Comparison of ENCODE assay signal across 8 cellular contexts in the genomic region with DNA sequence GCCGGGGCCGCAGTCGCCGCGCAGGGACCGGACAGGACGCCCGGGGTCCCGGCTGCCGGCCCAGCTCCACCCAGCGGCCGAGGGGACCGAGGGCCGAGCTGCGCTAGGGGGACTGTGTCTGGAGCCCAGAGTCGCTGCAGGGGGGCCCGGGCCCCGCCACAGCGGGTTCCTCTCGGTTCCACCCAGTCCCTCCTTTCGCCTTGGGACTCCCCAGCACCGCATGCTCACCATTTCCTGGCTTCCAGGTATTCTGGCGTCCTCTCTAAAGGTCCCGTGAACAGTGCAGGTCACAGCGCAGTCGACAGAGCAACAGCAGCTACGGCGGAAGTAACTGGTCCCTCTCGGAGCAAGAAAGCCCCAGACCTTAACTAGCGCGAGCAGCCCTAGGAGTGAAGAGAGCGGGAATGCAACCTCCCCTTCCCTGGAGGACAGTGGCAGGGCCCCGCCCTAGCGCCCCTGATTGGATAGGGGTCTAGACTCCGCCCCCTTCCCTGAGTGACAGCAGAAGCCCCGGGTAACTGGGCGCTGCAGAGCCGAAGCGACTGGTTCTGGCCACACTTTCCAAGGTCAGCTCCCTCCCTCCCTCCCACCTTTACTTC. TPM values are rescaled to one million over a fixed set of nuclear protein-coding genes. Genes with fewer than 3 reads are reported as not detected.
A peak's percentile ranks its signal among the peaks of the same experiment; 100 is the strongest.
DNase-seq lines count a peak whose midpoint lies in the region; ATAC-seq and TF ChIP-seq lines count a peak whose summit lies in the region.

A gene (minus strand): TSS at position 391 of the 599 bp plus-strand sequence. CDS start 160 bp downstream, at position 231.

- H3K36me3 ChIP-seq in neural progenitor cell, result no peaks in the 10 kb centered on the region
- H3K36me3 ChIP-seq in tibial artery, result no peaks in the 10 kb centered on the region

- peak; percentile 91 for DNase-seq in CMK (ENCODE audit: low read depth)
- peak; percentile 55 for DNase-seq in HS-27A (ENCODE audit: low read depth)
- peak; percentile 68 for DNase-seq in activated naive CD4-positive, alpha-beta T cell treated with anti-CD3 and anti-CD28 coated beads, Interleukin-2, amount 10 ng/mL, durations not matched to agents 7 days and 5 days
- peak; percentile 88 for DNase-seq in globus pallidus (ENCODE audit: low spot score)
- peak; percentile 99 for DNase-seq in neural progenitor cell (ENCODE audit: low spot score)
- DNase-seq in tibial artery, result peak; percentile 91 to 93

- peaks cover 19% of the 10 kb centered on the region for H3K27me3 ChIP-seq in neural progenitor cell
- H3K27me3 ChIP-seq in tibial artery, result no peaks in the 10 kb centered on the region

- intact Hi-C loops in tibial artery (cut with DNase I; ENCODE audit: low total_unique reads), result no loop called here

- H3K4me1 ChIP-seq in neural progenitor cell, result peaks cover 3% of the 10 kb centered on the region
- H3K4me1 ChIP-seq in tibial artery, result peaks cover 0 to 13% (median 8%) of the 10 kb centered on the region in 4 donors

- CTCF ChIA-PET in activated naive CD4-positive, alpha-beta T cell treated with anti-CD3 and anti-CD28 coated beads, Interleukin-2, amount 10 ng/mL, durations not matched to agents 7 days and 5 days (lab: Charles Lee), result interaction anchor here (1.0 kb wide), 1 partner anchor 129 kb away, joined by 3 read pairs; no protein-coding TSS in a partner anchor

- H3K4me3 ChIP-seq in neural progenitor cell (peak within 1 kb of the TSS; percentile 79), tibial artery (peak within 1 kb of the TSS; percentile 56 to 66)

- H3F3A ChIP-seq in neural progenitor cell (ENCODE audit: low read depth), result peaks cover 9% of the 10 kb centered on the region

- peaks cover 19% of the 10 kb centered on the region for H3K9me3 Mint-ChIP-seq in activated naive CD4-positive, alpha-beta T cell treated with anti-CD3 and anti-CD28 coated beads, Interleukin-2, amount 10 ng/mL, durations not matched to agents 7 days and 5 days
- peaks cover 33% of the 10 kb centered on the region for H3K9me3 Mint-ChIP-seq in neural progenitor cell

- peaks cover 4% of the 10 kb centered on the region for H3K79me2 ChIP-seq in neural progenitor cell (ENCODE audit: low read depth)

- H3K27ac ChIP-seq in neural progenitor cell (peak within 1 kb of the TSS; percentile 87), tibial artery (peak within 1 kb of the TSS; percentile 61 to 72)

- peak; percentile 83 for ATAC-seq in GM19463 (IDR thresholded peaks at IDR 0.05; ENCODE audit: unreplicated experiment)

- H3K4me1 Mint-ChIP-seq in activated naive CD4-positive, alpha-beta T cell treated with anti-CD3 and anti-CD28 coated beads, Interleukin-2, amount 10 ng/mL, durations not matched to agents 7 days and 5 days, result peaks cover 13% of the 10 kb centered on the region
- peaks cover 5% of the 10 kb centered on the region for H3K4me1 Mint-ChIP-seq in neural progenitor cell

- peak within 1 kb of the TSS; percentile 80 for H3K4me3 Mint-ChIP-seq in activated naive CD4-positive, alpha-beta T cell treated with anti-CD3 and anti-CD28 coated beads, Interleukin-2, amount 10 ng/mL, durations not matched to agents 7 days and 5 days
- H3K4me3 Mint-ChIP-seq in neural progenitor cell, result peak within 1 kb of the TSS; percentile 95

- peak within 1 kb of the TSS; percentile 92 for H3K4me2 ChIP-seq in neural progenitor cell

- H3K9me3 ChIP-seq in neural progenitor cell (ENCODE audit: low read depth), result no peaks in the 10 kb centered on the region
- H3K9me3 ChIP-seq in tibial artery, result no peaks in the 10 kb centered on the region

- TF ChIP-seq CTCF in neural progenitor cell (IDR thresholded peaks at IDR 0.05) (peak; percentile 40), tibial artery (IDR thresholded peaks at IDR 0.05) (peak in 1 of 2 experiments; percentile 7)

- peak within 1 kb of the TSS; percentile 75 for H2AFZ ChIP-seq in neural progenitor cell (replicated peaks)

- peaks cover 41% of the 10 kb centered on the region for H3K27me3 Mint-ChIP-seq in activated naive CD4-positive, alpha-beta T cell treated with anti-CD3 and anti-CD28 coated beads, Interleukin-2, amount 10 ng/mL, durations not matched to agents 7 days and 5 days
- peaks cover 13% of the 10 kb centered on the region for H3K27me3 Mint-ChIP-seq in neural progenitor cell (ENCODE audit: insufficient read depth, low read depth)

- peak within 1 kb of the TSS; percentile 82 for H3K27ac Mint-ChIP-seq in activated naive CD4-positive, alpha-beta T cell treated with anti-CD3 and anti-CD28 coated beads, Interleukin-2, amount 10 ng/mL, durations not matched to agents 7 days and 5 days
- H3K27ac Mint-ChIP-seq in neural progenitor cell, result peak within 1 kb of the TSS; percentile 33

- no peaks in the 10 kb centered on the region for H4K20me1 ChIP-seq in neural progenitor cell (ENCODE audit: low read depth)

- H3K36me3 Mint-ChIP-seq in activated naive CD4-positive, alpha-beta T cell treated with anti-CD3 and anti-CD28 coated beads, Interleukin-2, amount 10 ng/mL, durations not matched to agents 7 days and 5 days, result peaks cover 6% of the 10 kb centered on the region
- H3K36me3 Mint-ChIP-seq in neural progenitor cell, result peaks cover 11% of the 10 kb centered on the region

- peak within 1 kb of the TSS; percentile 36 for H3K9ac ChIP-seq in neural progenitor cell

TF ChIP-seq in PFSK-1, 5 proteins besides CTCF, POLR2A, EP300 and RAD21:
- TF ChIP-seq FOXP2 (optimal IDR thresholded peaks at IDR 0.05; ENCODE audit: borderline replicate concordance, extremely low read depth, extremely low read length, insufficient read depth), result no peak
- TF ChIP-seq TAF1 (IDR thresholded peaks at IDR 0.05; ENCODE audit: borderline replicate concordance, insufficient read depth, low read length), result peak; percentile 98; the same call in 1 of the 2 replicates
- peak; percentile 98 for TF ChIP-seq POLR2AphosphoS5 (IDR thresholded peaks at IDR 0.05; ENCODE audit: low read depth, low read length)
- TF ChIP-seq SIN3A (IDR thresholded peaks at IDR 0.05; ENCODE audit: borderline replicate concordance, insufficient read depth, low read length), result no peak
- TF ChIP-seq, protein P1, sequence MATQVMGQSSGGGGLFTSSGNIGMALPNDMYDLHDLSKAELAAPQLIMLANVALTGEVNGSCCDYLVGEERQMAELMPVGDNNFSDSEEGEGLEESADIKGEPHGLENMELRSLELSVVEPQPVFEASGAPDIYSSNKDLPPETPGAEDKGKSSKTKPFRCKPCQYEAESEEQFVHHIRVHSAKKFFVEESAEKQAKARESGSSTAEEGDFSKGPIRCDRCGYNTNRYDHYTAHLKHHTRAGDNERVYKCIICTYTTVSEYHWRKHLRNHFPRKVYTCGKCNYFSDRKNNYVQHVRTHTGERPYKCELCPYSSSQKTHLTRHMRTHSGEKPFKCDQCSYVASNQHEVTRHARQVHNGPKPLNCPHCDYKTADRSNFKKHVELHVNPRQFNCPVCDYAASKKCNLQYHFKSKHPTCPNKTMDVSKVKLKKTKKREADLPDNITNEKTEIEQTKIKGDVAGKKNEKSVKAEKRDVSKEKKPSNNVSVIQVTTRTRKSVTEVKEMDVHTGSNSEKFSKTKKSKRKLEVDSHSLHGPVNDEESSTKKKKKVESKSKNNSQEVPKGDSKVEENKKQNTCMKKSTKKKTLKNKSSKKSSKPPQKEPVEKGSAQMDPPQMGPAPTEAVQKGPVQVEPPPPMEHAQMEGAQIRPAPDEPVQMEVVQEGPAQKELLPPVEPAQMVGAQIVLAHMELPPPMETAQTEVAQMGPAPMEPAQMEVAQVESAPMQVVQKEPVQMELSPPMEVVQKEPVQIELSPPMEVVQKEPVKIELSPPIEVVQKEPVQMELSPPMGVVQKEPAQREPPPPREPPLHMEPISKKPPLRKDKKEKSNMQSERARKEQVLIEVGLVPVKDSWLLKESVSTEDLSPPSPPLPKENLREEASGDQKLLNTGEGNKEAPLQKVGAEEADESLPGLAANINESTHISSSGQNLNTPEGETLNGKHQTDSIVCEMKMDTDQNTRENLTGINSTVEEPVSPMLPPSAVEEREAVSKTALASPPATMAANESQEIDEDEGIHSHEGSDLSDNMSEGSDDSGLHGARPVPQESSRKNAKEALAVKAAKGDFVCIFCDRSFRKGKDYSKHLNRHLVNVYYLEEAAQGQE (IDR thresholded peaks at IDR 0.05; ENCODE audit: insufficient read depth in 1 of 2, low read depth in 2 of 2, low read length in 2 of 2), result peak in 1 of 2 experiments; percentile 61; a peak in 2 of 4 replicates

RNA-seq across cellular contexts. Expression of the gene that starts here (rescaled TPM):
- not detected for polyA plus RNA-seq in PFSK-1 (2012; ENCODE audit: insufficient read length, low read depth)
- total RNA-seq in neural progenitor cell (ENCODE audit: low replicate concordance), result 2.6 and 3.0 TPM in 2 replicates

Comparison
In these comparisons a context has a peak if more than half of its experiments do, and no peak if none do; other contexts are left out.
1. Peak in every context shown above with its lines: DNase-seq, ATAC-seq, H3K4me3 ChIP-seq and H3K27ac ChIP-seq.